In the genomic region with DNA sequence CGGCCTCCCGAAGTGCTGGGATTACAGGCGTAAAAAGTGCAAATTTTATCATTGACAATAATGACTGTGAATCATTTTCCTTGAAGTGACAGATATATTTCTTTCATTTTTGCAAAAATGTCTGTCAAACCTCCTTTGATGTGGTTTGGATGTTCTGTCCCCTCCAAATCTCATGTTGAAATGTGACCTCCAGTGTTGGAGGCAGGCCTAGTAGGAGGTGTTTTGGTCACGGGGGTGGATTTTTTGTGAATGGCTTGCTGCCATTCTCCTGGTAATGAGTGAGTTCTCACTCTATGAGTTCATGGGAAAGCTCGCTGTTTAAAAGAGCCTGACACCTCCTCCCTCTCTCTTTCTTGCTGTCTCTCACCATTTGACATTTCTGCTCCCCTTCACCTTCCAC, we compare ENCODE assay signal across 1 cellular context.
A peak's percentile ranks its signal among the peaks of the same experiment; 100 is the strongest.
TF ChIP-seq lines count a peak whose summit lies in the region.

No MANE protein-coding gene starts in this region.

TF ChIP-seq in K562, 482 proteins besides CTCF, POLR2A, EP300 and RAD21:
- peak; percentile 40; the same call in 1 of the 2 replicates for TF ChIP-seq LEF1 (IDR thresholded peaks at IDR 0.05)
- TF ChIP-seq TCFL5 (CRISPR knock-in tag; conservative IDR thresholded peaks at IDR 0.05), result no peak
